In genomic region chr4:1381944-1382541, GRCh38 we compare ENCODE assay signal across 31 cellular contexts. TPM values are rescaled to one million over a fixed set of nuclear protein-coding genes. Genes with fewer than 3 reads are reported as not detected.
A peak's percentile ranks its signal among the peaks of the same experiment; 100 is the strongest.
DNase-seq lines count a peak whose midpoint lies in the region; ATAC-seq and TF ChIP-seq lines count a peak whose summit lies in the region.
"Had no signal": no experiment of that assay in that cellular context is flagged by ENCODE, and none has a peak within 500 bp of the region (broad histone marks: within the 10 kb centered on the region; RNA-seq: fewer than 3 reads in every experiment).

No MANE protein-coding gene starts in this region.

- H2BK15ac ChIP-seq in mesendoderm (replicated peaks; ENCODE audit: low read depth) = no peak overlapping the region

- no peak overlapping the region for H3K56ac ChIP-seq in mesendoderm (ENCODE audit: low read length)

- no peaks in the 10 kb centered on the region for H4K20me1 ChIP-seq in osteoblast (ENCODE audit: insufficient read depth, low read length)

- no peak overlapping the region for H2BK120ac ChIP-seq in mesendoderm (ENCODE audit: low read depth, low read length)

- no peak overlapping the region for H3K4ac ChIP-seq in mesendoderm (ENCODE audit: low read depth, low read length)

- H4K8ac ChIP-seq in mesendoderm (ENCODE audit: low read depth, low read length) = no peak overlapping the region

- TF ChIP-seq CTCF in BE2C (IDR thresholded peaks at IDR 0.05; ENCODE audit: low read depth, low read length) (no peak), WERI-Rb-1 (IDR thresholded peaks at IDR 0.05; ENCODE audit: low read depth, low read length) (no peak), left ventricle myocardium inferior (IDR thresholded peaks at IDR 0.05; ENCODE audit: borderline replicate concordance) (no peak), osteoblast (IDR thresholded peaks at IDR 0.05; ENCODE audit: extremely low read depth, low read depth, low read length) (no peak)

- H3K23ac ChIP-seq in mesendoderm (ENCODE audit: low read length) = no peak overlapping the region

- H3K27me3 ChIP-seq in BE2C (no peaks in the 10 kb centered on the region), WERI-Rb-1 (ENCODE audit: insufficient read depth, low read depth, severe bottlenecking) (no peaks in the 10 kb centered on the region), left ventricle myocardium inferior (ENCODE audit: low read depth) (no peaks in the 10 kb centered on the region), osteoblast (ENCODE audit: insufficient read depth, low read length) (no peaks in the 10 kb centered on the region), mesendoderm (ENCODE audit: insufficient read depth, low read length, poor library complexity) (no peaks in the 10 kb centered on the region)
- H3K27me3 ChIP-seq: BLaER1, neutrophil, transverse colon had no signal

- H3K4me1 ChIP-seq in BE2C = no peaks in the 10 kb centered on the region
- H3K4me1 ChIP-seq in left ventricle myocardium inferior = no peaks in the 10 kb centered on the region
- H3K4me1 ChIP-seq in osteoblast (ENCODE audit: insufficient read depth, low read length) = no peaks in the 10 kb centered on the region
- H3K4me1 ChIP-seq in mesendoderm (ENCODE audit: control insufficient read depth, low read depth, low read length) = no peaks in the 10 kb centered on the region
- H3K4me1 ChIP-seq: prostate gland, transverse colon had no signal

- H3K9ac ChIP-seq in mesendoderm (ENCODE audit: low read length) = no peak overlapping the region
- H3K9ac ChIP-seq: BLaER1 had no signal

- intact Hi-C loops in left ventricle myocardium inferior (cut with micrococcal nuclease) = no loop called here

- no peak overlapping the region for H3K18ac ChIP-seq in mesendoderm (ENCODE audit: low read length)

- H3K79me2 ChIP-seq in osteoblast (ENCODE audit: insufficient read depth, low read length) (no peaks in the 10 kb centered on the region), mesendoderm (ENCODE audit: control insufficient read depth, insufficient read depth, low read length) (no peaks in the 10 kb centered on the region)

- no peaks in the 10 kb centered on the region for H3K79me1 ChIP-seq in mesendoderm (ENCODE audit: low read length)

- H4K5ac ChIP-seq in mesendoderm (ENCODE audit: low read length) = no peak overlapping the region

- no peak overlapping the region for H2BK5ac ChIP-seq in mesendoderm (ENCODE audit: low read length)

- H3K27ac ChIP-seq in WERI-Rb-1 (no peak overlapping the region), left ventricle myocardium inferior (replicated peaks) (no peak overlapping the region), osteoblast (ENCODE audit: low read depth, low read length) (no peak overlapping the region), mesendoderm (ENCODE audit: low read depth, low read length) (no peak overlapping the region)
- H3K27ac ChIP-seq: BLaER1, neutrophil, prostate gland, transverse colon had no signal

- no CpG with 5 or more reads among the region's 24 CpGs for WGBS in mesendoderm (ENCODE audit: extremely low coverage, insufficient coverage, low lambda C conversion rate)

- no peaks in the 10 kb centered on the region for H3K9me3 ChIP-seq in BE2C
- no peaks in the 10 kb centered on the region for H3K9me3 ChIP-seq in WERI-Rb-1 (ENCODE audit: severe bottlenecking)
- H3K9me3 ChIP-seq in left ventricle myocardium inferior (replicated peaks) = no peaks in the 10 kb centered on the region
- H3K9me3 ChIP-seq in osteoblast (ENCODE audit: low read depth, low read length) = no peaks in the 10 kb centered on the region
- H3K9me3 ChIP-seq: neutrophil, prostate gland, transverse colon had no signal

- no peak for ATAC-seq in HG02884 (IDR thresholded peaks at IDR 0.05; ENCODE audit: unreplicated experiment)
- ATAC-seq: activated CD4-positive, alpha-beta T cell treated with anti-CD3 and anti-CD28 coated beads for 36 hours; activated naive CD8-positive, alpha-beta T cell treated with anti-CD3 and anti-CD28 coated beads, Interleukin-2, amount 50 U/mL, for 24 hours had no signal

- DNase-seq in BE2C (peak; percentile 5), WERI-Rb-1 (peak; percentile 23), left ventricle myocardium inferior (peak; percentile 9), osteoblast (ENCODE audit: insufficient read length, low spot score, missing footprints) (peak; percentile 66), amygdala (lab: John Stamatoyannopoulos, UW) (no peak), mesendoderm (no peak), NOMO-1 treated with dmso at 0.1 percent for 144 hours (lab: John Stamatoyannopoulos, UW; ENCODE audit: unreplicated experiment) (no peak)
- DNase-seq: ACHN; activated CD4-positive, alpha-beta T cell treated with anti-CD3 and anti-CD28 coated beads for 36 hours; activated effector memory CD4-positive, alpha-beta T cell treated with Interleukin-2 at 50 U/mL for 16 hours; activated naive CD8-positive, alpha-beta T cell treated with anti-CD3 and anti-CD28 coated beads, Interleukin-2, amount 50 U/mL, for 24 hours; COR-L47; DMS79; GF-D8; NCI-H1048; NCI-H187; NCI-H2171 treated with DMSO at 0.1 percent for 48 hours; NCI-H526 treated with DMSO at 0.1 percent for 48 hours; small intestine; stimulated activated CD4-positive, alpha-beta T cell treated with anti-CD3 and anti-CD28 coated beads, Interleukin-1b, Interleukin-23, amount 100 ng/mL, for 48 hours; transverse colon had no signal

- no peaks in the 10 kb centered on the region for H3K36me3 ChIP-seq in BE2C
- peaks cover 1% of the 10 kb centered on the region for H3K36me3 ChIP-seq in WERI-Rb-1
- peaks cover 42% of the 10 kb centered on the region for H3K36me3 ChIP-seq in left ventricle myocardium inferior
- no peaks in the 10 kb centered on the region for H3K36me3 ChIP-seq in osteoblast (ENCODE audit: insufficient read depth, low read length)
- H3K36me3 ChIP-seq in mesendoderm (ENCODE audit: control insufficient read depth, insufficient read depth, low read length) = no peaks in the 10 kb centered on the region
- H3K36me3 ChIP-seq: BLaER1, transverse colon had no signal

- H3K4me3 ChIP-seq in BE2C (ENCODE audit: low read depth, low read length) = no peak overlapping the region
- H3K4me3 ChIP-seq in WERI-Rb-1 (ENCODE audit: low read depth, low read length) = no peak overlapping the region
- H3K4me3 ChIP-seq in left ventricle myocardium inferior = no peak overlapping the region
- H3K4me3 ChIP-seq in osteoblast (ENCODE audit: insufficient read depth, low read length) = no peak overlapping the region
- H3K4me3 ChIP-seq in mesendoderm (ENCODE audit: low read length) = no peak overlapping the region
- H3K4me3 ChIP-seq: BLaER1, lung, prostate gland, transverse colon had no signal

- H2AFZ ChIP-seq in osteoblast (ENCODE audit: low read length) = no peak overlapping the region

- no peak overlapping the region for H2AK5ac ChIP-seq in mesendoderm (ENCODE audit: low read length)

- no peak overlapping the region for H3K4me2 ChIP-seq in osteoblast (ENCODE audit: insufficient read depth, low read length)
- no peak overlapping the region for H3K4me2 ChIP-seq in mesendoderm (ENCODE audit: low read length)
- H3K4me2 ChIP-seq: BLaER1 had no signal

RNA-seq across cellular contexts. Expression of gene NKX1-1, which starts 24.2 kb away (rescaled TPM):
- polyA plus RNA-seq in BE2C (2012; ENCODE audit: insufficient read depth, insufficient read length, low read depth) = not detected
- total RNA-seq in left ventricle myocardium inferior (not detected), osteoblast (not detected in 2 replicates)
- polyA plus RNA-seq in mesendoderm (2013, experiment 1 of 2) = not detected
- polyA plus RNA-seq in mesendoderm (2013, experiment 2 of 2) = not detected
- total RNA-seq: activated CD4-positive, alpha-beta T cell treated with anti-CD3 and anti-CD28 coated beads for 36 hours; cerebellum; endothelial cell of umbilical vein; fibroblast of lung; lung; mucosa of gallbladder; prostate gland; SK-MEL-5; transverse colon had no signal
- polyA plus RNA-seq: endothelial cell of umbilical vein, fibroblast of lung, lung, small intestine had no signal

RNA-seq across cellular contexts. Expression of gene UVSSA, which starts 35.0 kb away (rescaled TPM):
- polyA plus RNA-seq in BE2C (2012; ENCODE audit: insufficient read depth, insufficient read length, low read depth) = 32.7 TPM
- total RNA-seq in left ventricle myocardium inferior = 5.9 TPM
- 12.7 and 14.8 TPM in 2 replicates for total RNA-seq in osteoblast
- polyA plus RNA-seq in mesendoderm (2013, experiment 1 of 2) = 4.3 TPM
- 4.6 TPM for polyA plus RNA-seq in mesendoderm (2013, experiment 2 of 2)

Comparison
In these comparisons a context has a peak if more than half of its experiments do, and no peak if none do; other contexts are left out.
1. DNase-seq: peak in BE2C (single experiment), WERI-Rb-1 (single experiment), left ventricle myocardium inferior (single experiment) and osteoblast (single experiment); none in amygdala (0 of 56), mesendoderm (single experiment) and NOMO-1 treated with dmso at 0.1 percent for 144 hours (single experiment).